ENCODE assay signal across 1 cellular context in genomic region chr22:31291403-31291715, GRCh38.
TF ChIP-seq lines count a peak whose summit lies in the region.

No MANE protein-coding gene starts in this region.

TF ChIP-seq in GM12878, 131 proteins besides CTCF, POLR2A, EP300 and RAD21 (continued from another document):
- TF ChIP-seq E2F8 (IDR thresholded peaks at IDR 0.05; ENCODE audit: low read depth, partially characterized antibody), result no peak
- no peak for TF ChIP-seq PAX5 (IDR thresholded peaks at IDR 0.05; ENCODE audit: borderline replicate concordance, low read depth, low read length)
- no peak for TF ChIP-seq SP1 (IDR thresholded peaks at IDR 0.05; ENCODE audit: low read depth, low read length)
- no peak for TF ChIP-seq PML (IDR thresholded peaks at IDR 0.05; ENCODE audit: low read length)
- TF ChIP-seq ZNF384 (IDR thresholded peaks at IDR 0.05; ENCODE audit: borderline replicate concordance, low read depth, low read length), result no peak
- no peak for TF ChIP-seq CEBPB (IDR thresholded peaks at IDR 0.05; ENCODE audit: borderline replicate concordance in 1 of 2, low read depth in 2 of 2, low read length in 2 of 2)
- no peak for TF ChIP-seq USF1 (IDR thresholded peaks at IDR 0.05; ENCODE audit: borderline replicate concordance, extremely low read length, insufficient read depth, low read depth, low read length)
